ENCODE assay signal across 1 cellular context in the genomic region with DNA sequence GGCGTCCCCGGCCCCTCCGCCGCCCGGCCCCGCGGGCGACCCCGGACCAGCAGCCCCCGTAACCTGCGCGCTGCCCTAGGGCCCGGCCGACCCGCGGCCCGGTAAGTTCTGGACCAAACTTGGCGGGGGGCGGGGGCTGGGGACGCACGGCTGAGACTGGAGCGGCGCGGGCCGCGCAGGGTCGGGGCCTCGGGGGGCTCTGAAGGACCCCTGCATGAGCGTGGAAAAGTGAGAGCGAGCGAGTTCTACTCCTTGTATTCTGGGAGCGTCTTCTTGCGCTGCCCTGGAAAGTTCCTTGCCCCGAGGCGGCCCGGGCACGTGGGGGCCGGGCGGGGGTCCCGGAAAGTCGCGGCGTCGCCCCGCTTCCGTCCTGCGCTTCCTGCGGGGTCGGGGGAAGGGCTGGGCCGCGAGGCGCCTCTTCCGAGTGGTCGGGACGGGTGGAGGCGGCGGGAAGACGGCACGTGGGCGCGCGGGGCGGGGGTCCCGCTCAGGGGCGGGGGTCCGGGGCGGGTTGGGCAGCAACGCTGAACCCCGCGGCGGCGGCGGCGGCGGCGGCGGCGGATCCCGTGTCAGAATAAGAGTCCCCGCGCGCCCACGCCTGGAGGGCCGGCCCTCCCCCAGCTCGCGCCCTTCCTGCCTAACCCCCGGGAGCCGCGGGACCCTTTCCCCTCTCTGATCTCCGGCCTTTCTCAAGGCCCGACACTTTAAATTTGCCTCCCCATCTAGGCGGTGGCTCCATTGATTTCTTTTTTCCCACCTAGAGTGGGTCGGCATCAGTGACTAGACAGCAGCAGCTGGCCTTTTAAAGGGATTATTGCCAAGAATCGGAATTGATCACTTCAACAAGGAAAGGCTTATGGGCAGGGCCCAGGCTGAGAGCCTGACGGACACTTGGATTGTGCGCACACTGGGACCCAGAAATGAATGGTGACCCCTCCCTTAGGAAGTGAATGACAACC.
TF ChIP-seq lines count a peak whose summit lies in the region.

No MANE protein-coding gene starts in this region.

TF ChIP-seq in K562, 482 proteins besides CTCF, POLR2A, EP300 and RAD21 (continued from another document):
- TF ChIP-seq, protein P1, sequence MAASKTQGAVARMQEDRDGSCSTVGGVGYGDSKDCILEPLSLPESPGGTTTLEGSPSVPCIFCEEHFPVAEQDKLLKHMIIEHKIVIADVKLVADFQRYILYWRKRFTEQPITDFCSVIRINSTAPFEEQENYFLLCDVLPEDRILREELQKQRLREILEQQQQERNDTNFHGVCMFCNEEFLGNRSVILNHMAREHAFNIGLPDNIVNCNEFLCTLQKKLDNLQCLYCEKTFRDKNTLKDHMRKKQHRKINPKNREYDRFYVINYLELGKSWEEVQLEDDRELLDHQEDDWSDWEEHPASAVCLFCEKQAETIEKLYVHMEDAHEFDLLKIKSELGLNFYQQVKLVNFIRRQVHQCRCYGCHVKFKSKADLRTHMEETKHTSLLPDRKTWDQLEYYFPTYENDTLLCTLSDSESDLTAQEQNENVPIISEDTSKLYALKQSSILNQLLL (CRISPR knock-in tag; IDR thresholded peaks at IDR 0.05; ENCODE audit: borderline replicate concordance), result no peak
- peak; percentile 22; the same call in 1 of the 2 replicates for TF ChIP-seq SMARCE1 (IDR thresholded peaks at IDR 0.05)
- TF ChIP-seq, protein P2, sequence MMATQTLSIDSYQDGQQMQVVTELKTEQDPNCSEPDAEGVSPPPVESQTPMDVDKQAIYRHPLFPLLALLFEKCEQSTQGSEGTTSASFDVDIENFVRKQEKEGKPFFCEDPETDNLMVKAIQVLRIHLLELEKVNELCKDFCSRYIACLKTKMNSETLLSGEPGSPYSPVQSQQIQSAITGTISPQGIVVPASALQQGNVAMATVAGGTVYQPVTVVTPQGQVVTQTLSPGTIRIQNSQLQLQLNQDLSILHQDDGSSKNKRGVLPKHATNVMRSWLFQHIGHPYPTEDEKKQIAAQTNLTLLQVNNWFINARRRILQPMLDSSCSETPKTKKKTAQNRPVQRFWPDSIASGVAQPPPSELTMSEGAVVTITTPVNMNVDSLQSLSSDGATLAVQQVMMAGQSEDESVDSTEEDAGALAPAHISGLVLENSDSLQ (IDR thresholded peaks at IDR 0.05), result peak; percentile 28; the same call in 1 of the 2 replicates
- no peak for TF ChIP-seq SRF (CRISPR knock-in tag; IDR thresholded peaks at IDR 0.05)
- TF ChIP-seq EP400 (IDR thresholded peaks at IDR 0.05), result peak; percentile 36
- TF ChIP-seq NCOA4 (IDR thresholded peaks at IDR 0.05; ENCODE audit: partially characterized antibody), result no peak
- 0 out of 2 replicates have a peak, but pooled peaks have one; percentile 22 for TF ChIP-seq SMARCA4 (IDR thresholded peaks at IDR 0.05)
- peak; percentile 16; the same call in 1 of the 2 replicates for TF ChIP-seq NCOA1 (IDR thresholded peaks at IDR 0.05; ENCODE audit: low read depth)
- 0 out of 2 replicates have a peak, but pooled peaks have one; percentile 6 for TF ChIP-seq POLR2AphosphoS5 (IDR thresholded peaks at IDR 0.05; ENCODE audit: control insufficient read depth, insufficient read depth, low read depth, low read length)
- TF ChIP-seq, protein P3, sequence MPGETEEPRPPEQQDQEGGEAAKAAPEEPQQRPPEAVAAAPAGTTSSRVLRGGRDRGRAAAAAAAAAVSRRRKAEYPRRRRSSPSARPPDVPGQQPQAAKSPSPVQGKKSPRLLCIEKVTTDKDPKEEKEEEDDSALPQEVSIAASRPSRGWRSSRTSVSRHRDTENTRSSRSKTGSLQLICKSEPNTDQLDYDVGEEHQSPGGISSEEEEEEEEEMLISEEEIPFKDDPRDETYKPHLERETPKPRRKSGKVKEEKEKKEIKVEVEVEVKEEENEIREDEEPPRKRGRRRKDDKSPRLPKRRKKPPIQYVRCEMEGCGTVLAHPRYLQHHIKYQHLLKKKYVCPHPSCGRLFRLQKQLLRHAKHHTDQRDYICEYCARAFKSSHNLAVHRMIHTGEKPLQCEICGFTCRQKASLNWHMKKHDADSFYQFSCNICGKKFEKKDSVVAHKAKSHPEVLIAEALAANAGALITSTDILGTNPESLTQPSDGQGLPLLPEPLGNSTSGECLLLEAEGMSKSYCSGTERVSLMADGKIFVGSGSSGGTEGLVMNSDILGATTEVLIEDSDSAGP (CRISPR knock-in tag; IDR thresholded peaks at IDR 0.05), result peak; percentile 91
- TF ChIP-seq, protein P4, sequence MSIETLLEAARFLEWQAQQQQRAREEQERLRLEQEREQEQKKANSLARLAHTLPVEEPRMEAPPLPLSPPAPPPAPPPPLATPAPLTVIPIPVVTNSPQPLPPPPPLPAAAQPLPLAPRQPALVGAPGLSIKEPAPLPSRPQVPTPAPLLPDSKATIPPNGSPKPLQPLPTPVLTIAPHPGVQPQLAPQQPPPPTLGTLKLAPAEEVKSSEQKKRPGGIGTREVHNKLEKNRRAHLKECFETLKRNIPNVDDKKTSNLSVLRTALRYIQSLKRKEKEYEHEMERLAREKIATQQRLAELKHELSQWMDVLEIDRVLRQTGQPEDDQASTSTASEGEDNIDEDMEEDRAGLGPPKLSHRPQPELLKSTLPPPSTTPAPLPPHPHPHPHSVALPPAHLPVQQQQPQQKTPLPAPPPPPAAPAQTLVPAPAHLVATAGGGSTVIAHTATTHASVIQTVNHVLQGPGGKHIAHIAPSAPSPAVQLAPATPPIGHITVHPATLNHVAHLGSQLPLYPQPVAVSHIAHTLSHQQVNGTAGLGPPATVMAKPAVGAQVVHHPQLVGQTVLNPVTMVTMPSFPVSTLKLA (conservative IDR thresholded peaks at IDR 0.05), result peak in 1 of 2 experiments; percentile 66; a peak in 1 of 4 replicates
- no peak for TF ChIP-seq SMC3 (conservative IDR thresholded peaks at IDR 0.05; ENCODE audit: insufficient read depth, low read depth, low read length)
- TF ChIP-seq SAFB (IDR thresholded peaks at IDR 0.05; ENCODE audit: borderline replicate concordance, low read depth, low read length), result no peak
- TF ChIP-seq, protein P5, sequence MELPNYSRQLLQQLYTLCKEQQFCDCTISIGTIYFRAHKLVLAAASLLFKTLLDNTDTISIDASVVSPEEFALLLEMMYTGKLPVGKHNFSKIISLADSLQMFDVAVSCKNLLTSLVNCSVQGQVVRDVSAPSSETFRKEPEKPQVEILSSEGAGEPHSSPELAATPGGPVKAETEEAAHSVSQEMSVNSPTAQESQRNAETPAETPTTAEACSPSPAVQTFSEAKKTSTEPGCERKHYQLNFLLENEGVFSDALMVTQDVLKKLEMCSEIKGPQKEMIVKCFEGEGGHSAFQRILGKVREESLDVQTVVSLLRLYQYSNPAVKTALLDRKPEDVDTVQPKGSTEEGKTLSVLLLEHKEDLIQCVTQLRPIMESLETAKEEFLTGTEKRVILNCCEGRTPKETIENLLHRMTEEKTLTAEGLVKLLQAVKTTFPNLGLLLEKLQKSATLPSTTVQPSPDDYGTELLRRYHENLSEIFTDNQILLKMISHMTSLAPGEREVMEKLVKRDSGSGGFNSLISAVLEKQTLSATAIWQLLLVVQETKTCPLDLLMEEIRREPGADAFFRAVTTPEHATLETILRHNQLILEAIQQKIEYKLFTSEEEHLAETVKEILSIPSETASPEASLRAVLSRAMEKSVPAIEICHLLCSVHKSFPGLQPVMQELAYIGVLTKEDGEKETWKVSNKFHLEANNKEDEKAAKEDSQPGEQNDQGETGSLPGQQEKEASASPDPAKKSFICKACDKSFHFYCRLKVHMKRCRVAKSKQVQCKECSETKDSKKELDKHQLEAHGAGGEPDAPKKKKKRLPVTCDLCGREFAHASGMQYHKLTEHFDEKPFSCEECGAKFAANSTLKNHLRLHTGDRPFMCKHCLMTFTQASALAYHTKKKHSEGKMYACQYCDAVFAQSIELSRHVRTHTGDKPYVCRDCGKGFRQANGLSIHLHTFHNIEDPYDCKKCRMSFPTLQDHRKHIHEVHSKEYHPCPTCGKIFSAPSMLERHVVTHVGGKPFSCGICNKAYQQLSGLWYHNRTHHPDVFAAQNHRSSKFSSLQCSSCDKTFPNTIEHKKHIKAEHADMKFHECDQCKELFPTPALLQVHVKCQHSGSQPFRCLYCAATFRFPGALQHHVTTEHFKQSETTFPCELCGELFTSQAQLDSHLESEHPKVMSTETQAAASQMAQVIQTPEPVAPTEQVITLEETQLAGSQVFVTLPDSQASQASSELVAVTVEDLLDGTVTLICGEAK (IDR thresholded peaks at IDR 0.05), result no peak
- TF ChIP-seq, protein P5 (CRISPR knock-in tag; IDR thresholded peaks at IDR 0.05), result no peak
- peak in 1 of 2 experiments; percentile 55; a peak in 1 of 4 replicates for TF ChIP-seq HDAC1 (IDR thresholded peaks at IDR 0.05)
- peak; percentile 53 for TF ChIP-seq CHD1 (IDR thresholded peaks at IDR 0.05; ENCODE audit: low read length)
- peak; percentile 45 for TF ChIP-seq PCBP1 (IDR thresholded peaks at IDR 0.05; ENCODE audit: low read depth, low read length, poor library complexity, severe bottlenecking)
- TF ChIP-seq ZNF263 (CRISPR knock-in tag; IDR thresholded peaks at IDR 0.05; ENCODE audit: borderline replicate concordance), result 0 out of 2 replicates have a peak, but pooled peaks have one; percentile 17
- TF ChIP-seq TOE1 (IDR thresholded peaks at IDR 0.05; ENCODE audit: borderline replicate concordance), result peak; percentile 55; the same call in 1 of the 2 replicates
- TF ChIP-seq TOE1 (CRISPR knock-in tag; IDR thresholded peaks at IDR 0.05; ENCODE audit: borderline replicate concordance, low read depth), result no peak
- TF ChIP-seq NR2C1 (IDR thresholded peaks at IDR 0.05), result no peak
- no peak for TF ChIP-seq NR2C1 (tag; IDR thresholded peaks at IDR 0.05)
- TF ChIP-seq CCNT2 (IDR thresholded peaks at IDR 0.05; ENCODE audit: borderline replicate concordance, extremely low read depth, insufficient read length, low read depth, low read length), result peak; percentile 23
